18 cellular contexts compared by ENCODE assay signal in genomic region chr22:44244265-44244822, GRCh38.
DNase-seq lines count a peak whose midpoint lies in the region; ATAC-seq and TF ChIP-seq lines count a peak whose summit lies in the region.
"Had no signal": no experiment of that assay in that cellular context is flagged by ENCODE, and none has a peak within 500 bp of the region (broad histone marks: within the 10 kb centered on the region; RNA-seq: fewer than 3 reads in every experiment).

No MANE protein-coding gene starts in this region.

- no peaks in the 10 kb centered on the region for H3F3A ChIP-seq in neural progenitor cell (ENCODE audit: low read depth)

- H3K27ac ChIP-seq in HEK293 (ENCODE audit: extremely low read depth, low read depth, low read length): no peak overlapping the region
- H3K27ac ChIP-seq in endodermal cell (ENCODE audit: low read depth, low read length): no peak overlapping the region
- H3K27ac ChIP-seq in neural progenitor cell: no peak overlapping the region
- H3K27ac ChIP-seq: BLaER1 treated with 17β-estradiol and CSF1 and Interleukin-3, amounts not matched to agents 10 nM and 100 nM had no signal

- peak; percentile 15 for DNase-seq in activated CD8-positive, alpha-beta memory T cell treated with anti-CD3 and anti-CD28 coated beads for 24 hours
- no peak for DNase-seq in activated CD8-positive, alpha-beta memory T cell treated with anti-CD3 and anti-CD28 coated beads, Interleukin-2, amount 50 U/mL, for 4 hours
- DNase-seq in endodermal cell (peak; percentile 24), neural progenitor cell (ENCODE audit: low spot score) (no peak), T-helper 1 cell (no peak), NCI-H82 (lab: John Stamatoyannopoulos, UW) (no peak)
- DNase-seq: Calu3, DMS79 treated with DMSO at 0.1 percent for 48 hours, GF-D8, HCEC 1CT, HFFc6 had no signal

- H3K9me3 Mint-ChIP-seq in endodermal cell: peaks cover 4% of the 10 kb centered on the region
- H3K9me3 Mint-ChIP-seq in neural progenitor cell: peaks cover 3% of the 10 kb centered on the region
- H3K9me3 Mint-ChIP-seq: CD8-positive, alpha-beta T cell had no signal

- CTCF ChIA-PET in HEK293 (lab: Yijun Ruan, JAX): interaction anchor here (0.5 kb wide), 1 partner anchor 10 kb away, joined by 3 read pairs; no protein-coding TSS in a partner anchor

- H3K36me3 ChIP-seq in HEK293 (ENCODE audit: control insufficient read depth in 2 of 2, insufficient read depth in 1 of 2, low read length in 2 of 2): no peaks in the 10 kb centered on the region
- H3K36me3 ChIP-seq in endodermal cell (ENCODE audit: control insufficient read depth, insufficient read depth, low read length): no peaks in the 10 kb centered on the region
- no peaks in the 10 kb centered on the region for H3K36me3 ChIP-seq in neural progenitor cell
- H3K36me3 ChIP-seq: BLaER1 treated with 17β-estradiol and CSF1 and Interleukin-3, amounts not matched to agents 10 nM and 100 nM had no signal

- no peak overlapping the region for H3K4me3 ChIP-seq in HEK293 (ENCODE audit: low read depth, low read length)
- no peak overlapping the region for H3K4me3 ChIP-seq in endodermal cell (ENCODE audit: low read length)
- no peak overlapping the region for H3K4me3 ChIP-seq in neural progenitor cell
- H3K4me3 ChIP-seq: BLaER1 treated with 17β-estradiol and CSF1 and Interleukin-3, amounts not matched to agents 10 nM and 100 nM; GM23338 had no signal

- no peaks in the 10 kb centered on the region for H3K4me1 ChIP-seq in HEK293 (ENCODE audit: control insufficient read depth, insufficient read depth, low read length)
- no peaks in the 10 kb centered on the region for H3K4me1 ChIP-seq in endodermal cell (ENCODE audit: control insufficient read depth, insufficient read depth, low read length)
- H3K4me1 ChIP-seq in neural progenitor cell: no peaks in the 10 kb centered on the region

- POLR2A ChIA-PET in HEK293 (lab: Yijun Ruan, JAX): no interaction called here

- H3K4me2 ChIP-seq in neural progenitor cell: no peak overlapping the region
- H3K4me2 ChIP-seq: BLaER1 treated with 17β-estradiol and CSF1 and Interleukin-3, amounts not matched to agents 10 nM and 100 nM; GM23338 had no signal

- no peak for TF ChIP-seq CTCF in HEK293 (tag by site-specific recombination; IDR thresholded peaks at IDR 0.05)
- no peak for TF ChIP-seq CTCF in endodermal cell (conservative IDR thresholded peaks at IDR 0.05)
- no peak for TF ChIP-seq CTCF in neural progenitor cell (IDR thresholded peaks at IDR 0.05)

- H3K4me1 Mint-ChIP-seq in endodermal cell (no peaks in the 10 kb centered on the region), neural progenitor cell (no peaks in the 10 kb centered on the region)
- H3K4me1 Mint-ChIP-seq: B cell, GM23338 had no signal

- 82 to 84% methylated on average over 6 to 9 of the region's 9 CpGs for WGBS in endodermal cell (ENCODE audit: insufficient coverage in 1 of 2, insufficient read length in 1 of 2), 2 experiments

- no peaks in the 10 kb centered on the region for H3K9me3 ChIP-seq in HEK293 (ENCODE audit: control insufficient read depth, insufficient read depth, low read depth, low read length)
- H3K9me3 ChIP-seq in endodermal cell (ENCODE audit: control insufficient read depth, low read length): no peaks in the 10 kb centered on the region
- H3K9me3 ChIP-seq in neural progenitor cell (ENCODE audit: low read depth): no peaks in the 10 kb centered on the region

- H3K79me2 ChIP-seq in neural progenitor cell (ENCODE audit: low read depth): no peaks in the 10 kb centered on the region

- H3K9ac ChIP-seq in endodermal cell (ENCODE audit: extremely low read depth, low read length, poor library complexity, severe bottlenecking) (no peak overlapping the region), neural progenitor cell (no peak overlapping the region)
- H3K9ac ChIP-seq: BLaER1 treated with 17β-estradiol and CSF1 and Interleukin-3, amounts not matched to agents 10 nM and 100 nM had no signal

- H4K20me1 ChIP-seq in neural progenitor cell (ENCODE audit: low read depth): no peaks in the 10 kb centered on the region
- H4K20me1 ChIP-seq: BLaER1 treated with 17β-estradiol and CSF1 and Interleukin-3, amounts not matched to agents 10 nM and 100 nM had no signal

- ATAC-seq in HG03520 (IDR thresholded peaks at IDR 0.05; ENCODE audit: unreplicated experiment): no peak
- ATAC-seq: CD8-positive, alpha-beta T cell; GM23338; HepG2 had no signal

- H3K4me3 Mint-ChIP-seq in endodermal cell (no peak overlapping the region), neural progenitor cell (no peak overlapping the region)
- H3K4me3 Mint-ChIP-seq: B cell; CD8-positive, alpha-beta T cell; GM23338; HFFc6 had no signal

- H2AFZ ChIP-seq in neural progenitor cell (replicated peaks): no peak overlapping the region
- H2AFZ ChIP-seq: GM23338 had no signal

- H3K27ac Mint-ChIP-seq in endodermal cell (no peak overlapping the region), neural progenitor cell (peak overlapping the region; percentile 36)
- H3K27ac Mint-ChIP-seq: B cell; CD8-positive, alpha-beta T cell; GM23338; HFFc6 had no signal

- H3K36me3 Mint-ChIP-seq in endodermal cell (ENCODE audit: low read depth): no peaks in the 10 kb centered on the region
- H3K36me3 Mint-ChIP-seq in neural progenitor cell: no peaks in the 10 kb centered on the region
- H3K36me3 Mint-ChIP-seq: CD8-positive, alpha-beta T cell had no signal

- H3K27me3 Mint-ChIP-seq in endodermal cell (ENCODE audit: insufficient read depth) (no peaks in the 10 kb centered on the region), neural progenitor cell (ENCODE audit: insufficient read depth, low read depth) (no peaks in the 10 kb centered on the region)

- H3K27me3 ChIP-seq in endodermal cell (ENCODE audit: control insufficient read depth, insufficient read depth, low read length, poor library complexity, severe bottlenecking) (no peaks in the 10 kb centered on the region), neural progenitor cell (no peaks in the 10 kb centered on the region)
- H3K27me3 ChIP-seq: BLaER1 treated with 17β-estradiol and CSF1 and Interleukin-3, amounts not matched to agents 10 nM and 100 nM had no signal

TF ChIP-seq in HEK293, 187 proteins besides CTCF, POLR2A, EP300 and RAD21:
- TF ChIP-seq ZFP3 (tag by site-specific recombination; IDR thresholded peaks at IDR 0.05; ENCODE audit: low read depth) (peak; percentile 72), BCL11B (tag by site-specific recombination; IDR thresholded peaks at IDR 0.05; ENCODE audit: low read depth) (no peak), ZNF558 (tag by site-specific recombination; IDR thresholded peaks at IDR 0.05) (no peak)

Comparison
In these comparisons a context has a peak if more than half of its experiments do, and no peak if none do; other contexts are left out.
1. DNase-seq: peak in activated CD8-positive, alpha-beta memory T cell treated with anti-CD3 and anti-CD28 coated beads for 24 hours (single experiment) and endodermal cell (single experiment); none in activated CD8-positive, alpha-beta memory T cell treated with anti-CD3 and anti-CD28 coated beads, Interleukin-2, amount 50 U/mL, for 4 hours (single experiment), neural progenitor cell (single experiment), T-helper 1 cell (0 of 5) and NCI-H82 (single experiment).